Comparison of ENCODE assay signal across 8 cellular contexts in the genomic region with DNA sequence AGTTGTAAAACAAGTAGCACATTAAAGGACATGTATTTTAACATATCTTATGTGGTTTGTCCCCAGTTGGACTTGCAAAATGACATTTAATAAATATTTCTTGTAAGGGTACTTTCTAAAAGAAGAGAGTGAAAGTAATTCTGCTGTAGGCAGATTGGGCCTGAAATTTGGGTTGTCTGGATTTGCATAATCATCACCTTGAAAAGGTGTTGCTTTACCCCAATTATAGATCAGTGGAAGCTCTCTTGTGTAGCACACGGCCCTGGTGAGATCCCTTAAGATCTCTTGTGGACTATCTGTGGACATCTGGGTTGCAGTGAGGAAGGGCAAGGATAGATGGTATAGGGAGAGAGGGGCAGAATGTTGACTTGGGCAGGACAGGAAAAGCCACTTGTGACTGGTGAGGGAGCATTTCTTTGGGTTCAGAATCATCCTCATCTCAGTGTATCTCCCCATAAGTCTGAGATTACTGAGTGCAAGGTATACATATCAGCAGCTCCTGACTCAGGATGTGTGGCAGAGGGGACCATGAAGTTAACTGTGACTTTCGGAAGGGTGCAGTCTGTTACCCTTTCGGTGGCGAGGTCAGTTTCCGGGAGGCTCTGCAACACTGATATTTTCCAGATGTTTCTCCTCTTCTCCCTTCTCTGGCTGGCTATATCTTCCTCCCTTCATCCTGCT. TPM values are rescaled to one million over a fixed set of nuclear protein-coding genes. Genes with fewer than 3 reads are reported as not detected.
A peak's percentile ranks its signal among the peaks of the same experiment; 100 is the strongest.
DNase-seq lines count a peak whose midpoint lies in the region; ATAC-seq and TF ChIP-seq lines count a peak whose summit lies in the region.

No MANE protein-coding gene starts in this region.

- H3K4me1 Mint-ChIP-seq in activated T-helper 17 cell treated with anti-CD3 and anti-CD28 coated beads, Interleukin-2, amount 50 U/mL, for 72 hours = peaks cover 39% of the 10 kb centered on the region

- H3K4me3 ChIP-seq in BLaER1 treated with 17β-estradiol and CSF1 and Interleukin-3, amounts not matched to agents 10 nM and 100 nM = no peak overlapping the region
- H3K4me3 ChIP-seq in PC-3 (ENCODE audit: low read length) = no peak overlapping the region

- H2AFZ ChIP-seq in PC-3 (ENCODE audit: low read length) = no peak overlapping the region

- H3K36me3 ChIP-seq in BLaER1 treated with 17β-estradiol and CSF1 and Interleukin-3, amounts not matched to agents 10 nM and 100 nM = peaks cover 0 to 7% (median 0%) of the 10 kb centered on the region in 11 experiments; a peak in 1 of 22 replicates
- no peaks in the 10 kb centered on the region for H3K36me3 ChIP-seq in PC-3 (ENCODE audit: low read depth, low read length)

- peak; percentile 43 for TF ChIP-seq POLR2A in GM19193 (IDR thresholded peaks at IDR 0.05; ENCODE audit: extremely low read depth, insufficient read depth, insufficient read length)

- no peaks in the 10 kb centered on the region for H3K27me3 Mint-ChIP-seq in activated T-helper 17 cell treated with anti-CD3 and anti-CD28 coated beads, Interleukin-2, amount 50 U/mL, for 72 hours

- no peaks in the 10 kb centered on the region for H3K9me2 ChIP-seq in PC-3 (replicated peaks; ENCODE audit: low read length)

- intact Hi-C loops in PC-3 (cut with micrococcal nuclease) = no loop called here

- peaks cover 0 to 9% (median 0%) of the 10 kb centered on the region in 11 experiments; a peak in 4 of 22 replicates for H3K9me3 ChIP-seq in BLaER1 treated with 17β-estradiol and CSF1 and Interleukin-3, amounts not matched to agents 10 nM and 100 nM (replicated peaks in 1 of 11)
- no peaks in the 10 kb centered on the region for H3K9me3 ChIP-seq in PC-3 (ENCODE audit: low read length)

- H3K27ac ChIP-seq in BLaER1 treated with 17β-estradiol and CSF1 and Interleukin-3, amounts not matched to agents 10 nM and 100 nM = peak overlapping the region in 2 of 11 experiments; percentile 17 to 29; a peak in 5 of 22 replicates
- H3K27ac ChIP-seq in PC-3 (ENCODE audit: low read length) = no peak overlapping the region

- H3K36me3 Mint-ChIP-seq in activated T-helper 17 cell treated with anti-CD3 and anti-CD28 coated beads, Interleukin-2, amount 50 U/mL, for 72 hours (ENCODE audit: low read depth) = peaks cover 67% of the 10 kb centered on the region

- no peak overlapping the region for H3K9ac ChIP-seq in BLaER1 treated with 17β-estradiol and CSF1 and Interleukin-3, amounts not matched to agents 10 nM and 100 nM
- H3K9ac ChIP-seq in PC-3 (ENCODE audit: low read length) = no peak overlapping the region

- peaks cover 39 to 60% (median 46%) of the 10 kb centered on the region in 10 experiments for H3K4me1 ChIP-seq in BLaER1 treated with 17β-estradiol and CSF1 and Interleukin-3, amounts not matched to agents 10 nM and 100 nM
- peaks cover 37% of the 10 kb centered on the region for H3K4me1 ChIP-seq in PC-3 (ENCODE audit: insufficient read depth, low read length)

- CTCF ChIA-PET in PC-3 (lab: Charles Lee) = no interaction called here

- BruUV-seq in PC-3 (replicated peaks; lab: Mats Ljungman, UMichigan) = no TSS peak

- peak overlapping the region; percentile 92 for H3K27ac Mint-ChIP-seq in activated T-helper 17 cell treated with anti-CD3 and anti-CD28 coated beads, Interleukin-2, amount 50 U/mL, for 72 hours

- H3F3A ChIP-seq in PC-3 (ENCODE audit: low read length, unreplicated experiment) = no peaks in the 10 kb centered on the region

- H3K79me2 ChIP-seq in PC-3 (ENCODE audit: low read length) = peaks cover 31% of the 10 kb centered on the region

- H3K4me2 ChIP-seq in BLaER1 treated with 17β-estradiol and CSF1 and Interleukin-3, amounts not matched to agents 10 nM and 100 nM = peak overlapping the region; percentile 6 to 91 (median 64); a peak in 17 of 22 replicates
- no peak overlapping the region for H3K4me2 ChIP-seq in PC-3 (ENCODE audit: low read length)

- peaks cover 0 to 50% (median 27%) of the 10 kb centered on the region in 11 experiments; a peak in 18 of 22 replicates for H4K20me1 ChIP-seq in BLaER1 treated with 17β-estradiol and CSF1 and Interleukin-3, amounts not matched to agents 10 nM and 100 nM
- H4K20me1 ChIP-seq in PC-3 (ENCODE audit: low read length) = no peaks in the 10 kb centered on the region

- H3K27me3 ChIP-seq in BLaER1 treated with 17β-estradiol and CSF1 and Interleukin-3, amounts not matched to agents 10 nM and 100 nM = peaks cover 0 to 43% (median 35%) of the 10 kb centered on the region in 11 experiments; a peak in 19 of 22 replicates
- no peaks in the 10 kb centered on the region for H3K27me3 ChIP-seq in PC-3 (ENCODE audit: low read length)

- peak overlapping the region; percentile 85 for H3K4me3 Mint-ChIP-seq in activated T-helper 17 cell treated with anti-CD3 and anti-CD28 coated beads, Interleukin-2, amount 50 U/mL, for 72 hours

- TF ChIP-seq CTCF in PC-3 (conservative IDR thresholded peaks at IDR 0.05; ENCODE audit: low read depth, low read length) = no peak

- ATAC-seq in HG03045 (IDR thresholded peaks at IDR 0.05; ENCODE audit: unreplicated experiment) = peak; percentile 53
- peak; percentile 76 for ATAC-seq in activated T-helper 17 cell treated with anti-CD3 and anti-CD28 coated beads, Interleukin-2, amount 50 U/mL, for 72 hours (replicated peaks)
- ATAC-seq in PC-3 = no peak

- POLR2A ChIA-PET in PC-3 (lab: Charles Lee; ENCODE audit: unreplicated experiment) = no interaction called here

- DNase-seq in islet precursor cell = no peak
- no peak for DNase-seq in GM03348 (ENCODE audit: low spot score)
- DNase-seq in PC-3 = no peak
- no peak for DNase-seq in NCI-H510A (lab: John Stamatoyannopoulos, UW)

- H3K9me3 Mint-ChIP-seq in activated T-helper 17 cell treated with anti-CD3 and anti-CD28 coated beads, Interleukin-2, amount 50 U/mL, for 72 hours = no peaks in the 10 kb centered on the region

RNA-seq across cellular contexts. Expression of a gene that starts 2.0 kb away (rescaled TPM):
- total RNA-seq in activated T-helper 17 cell treated with anti-CD3 and anti-CD28 coated beads, Interleukin-2, amount 50 U/mL, for 72 hours = 100 to 1,000 TPM; 129 to 170 TPM
- 11.8 and 20.0 TPM in 2 replicates for total RNA-seq in PC-3 (2014; rRNA removed)
